Comparison of ENCODE assay signal across 14 cellular contexts in the genomic region with DNA sequence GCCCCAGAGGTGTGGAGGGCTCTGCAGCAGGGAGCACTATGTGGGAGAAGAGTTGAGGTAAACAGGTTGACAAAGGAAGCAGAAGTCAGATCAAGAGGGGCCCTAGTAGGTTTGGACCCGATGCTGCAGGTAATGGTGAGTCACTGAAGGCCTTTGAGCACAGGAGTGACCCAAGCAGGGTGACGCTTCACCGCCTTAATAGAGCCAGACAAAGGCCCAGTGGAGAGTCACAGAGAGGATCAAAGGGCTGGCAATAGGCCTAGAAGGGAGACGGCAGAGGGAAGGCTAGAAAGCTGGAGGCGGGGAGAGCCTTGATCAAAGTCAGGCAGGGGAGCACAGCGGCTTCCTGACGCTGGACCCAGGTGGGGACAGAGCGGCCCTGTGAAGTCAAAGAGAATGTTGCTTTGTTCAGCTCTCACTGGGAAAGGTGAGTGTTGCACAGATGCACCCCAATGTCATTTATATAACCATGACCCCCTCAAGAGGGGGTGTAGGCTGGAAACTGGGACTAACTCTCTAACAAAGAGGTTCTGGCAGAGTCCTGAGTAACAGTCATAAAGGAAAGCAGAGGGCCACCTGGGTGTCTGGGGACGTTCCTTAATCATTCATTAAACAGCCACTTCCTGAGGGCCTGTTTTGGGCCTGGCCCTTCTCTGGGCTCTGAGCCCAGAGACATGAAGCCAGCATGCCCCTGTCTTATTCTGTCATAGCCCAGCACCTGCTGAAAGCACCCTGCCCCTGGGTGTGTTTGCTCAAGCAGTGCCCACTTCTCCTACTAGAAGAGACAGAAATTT. TPM values are rescaled to one million over a fixed set of nuclear protein-coding genes. Genes with fewer than 3 reads are reported as not detected.
DNase-seq lines count a peak whose midpoint lies in the region; ATAC-seq and TF ChIP-seq lines count a peak whose summit lies in the region.
"Had no signal": no experiment of that assay in that cellular context is flagged by ENCODE, and none has a peak within 500 bp of the region (broad histone marks: within the 10 kb centered on the region; RNA-seq: fewer than 3 reads in every experiment).

No MANE protein-coding gene starts in this region.

- CTCF ChIA-PET in WTC11 (lab: Charles Lee): interaction anchor here (9.9 kb wide), 1 partner anchor 132 kb away, joined by 140 read pairs; no protein-coding TSS in a partner anchor

- H3K36me3 Mint-ChIP-seq in WTC11: no peaks in the 10 kb centered on the region
- no peaks in the 10 kb centered on the region for H3K36me3 Mint-ChIP-seq in activated T-cell treated with anti-CD3 and anti-CD28 coated beads, Interleukin-2, amount 50 U/mL, for 72 hours (ENCODE audit: insufficient read depth in 2 of 2)

- no peak overlapping the region for H3K4me3 ChIP-seq in H7 (ENCODE audit: insufficient read depth, low read depth, low read length)
- H3K4me3 ChIP-seq: ascending aorta, SK-N-MC had no signal

- no peak overlapping the region for H3K27ac Mint-ChIP-seq in WTC11
- H3K27ac Mint-ChIP-seq in activated T-cell treated with anti-CD3 and anti-CD28 coated beads, Interleukin-2, amount 50 U/mL, for 72 hours: no peak overlapping the region
- H3K27ac Mint-ChIP-seq: stimulated activated effector memory CD8-positive, alpha-beta T cell treated with anti-CD3 and anti-CD28 coated beads, Interleukin-12 subunit alpha, Interleukin-12 subunit beta, amount 100 ng/mL, for 72 hours had no signal

- no peak overlapping the region for H3K4me3 Mint-ChIP-seq in WTC11
- H3K4me3 Mint-ChIP-seq in activated T-cell treated with anti-CD3 and anti-CD28 coated beads, Interleukin-2, amount 50 U/mL, for 72 hours: no peak overlapping the region
- H3K4me3 Mint-ChIP-seq: stimulated activated effector memory CD8-positive, alpha-beta T cell treated with anti-CD3 and anti-CD28 coated beads, Interleukin-12 subunit alpha, Interleukin-12 subunit beta, amount 100 ng/mL, for 72 hours had no signal

- ATAC-seq in GM18508 (IDR thresholded peaks at IDR 0.05; ENCODE audit: insufficient read depth, unreplicated experiment): peak; percentile 88
- ATAC-seq in GM21576 (IDR thresholded peaks at IDR 0.05; ENCODE audit: unreplicated experiment): peak; percentile 82
- peak; percentile 88 for ATAC-seq in HG03378 (IDR thresholded peaks at IDR 0.05; ENCODE audit: unreplicated experiment)
- peak; percentile 35 for ATAC-seq in WTC11
- no peak for ATAC-seq in activated T-cell treated with anti-CD3 and anti-CD28 coated beads, Interleukin-2, amount 50 U/mL, for 72 hours (replicated peaks in 1 of 2)
- ATAC-seq: stimulated activated effector memory CD8-positive, alpha-beta T cell treated with anti-CD3 and anti-CD28 coated beads, Interleukin-12 subunit alpha, Interleukin-12 subunit beta, amount 100 ng/mL, for 72 hours had no signal

- TF ChIP-seq CTCF in WTC11 (IDR thresholded peaks at IDR 0.05): no peak

- no peaks in the 10 kb centered on the region for H3K36me3 ChIP-seq in H7 (replicated peaks; ENCODE audit: control insufficient read depth, insufficient read depth, low read length)
- H3K36me3 ChIP-seq: ascending aorta had no signal

- POLR2A ChIA-PET in WTC11 (lab: Charles Lee): interaction anchor here (0.6 kb wide), 1 partner anchor 318 kb away, joined by 4 read pairs; no protein-coding TSS in a partner anchor

- H3K27me3 Mint-ChIP-seq in WTC11 (ENCODE audit: low read depth): no peaks in the 10 kb centered on the region; the same call in 1 of the 2 replicates
- no peaks in the 10 kb centered on the region for H3K27me3 Mint-ChIP-seq in activated T-cell treated with anti-CD3 and anti-CD28 coated beads, Interleukin-2, amount 50 U/mL, for 72 hours (ENCODE audit: low read depth)

- H3K4me1 Mint-ChIP-seq in WTC11: peaks cover 20% of the 10 kb centered on the region
- no peaks in the 10 kb centered on the region for H3K4me1 Mint-ChIP-seq in activated T-cell treated with anti-CD3 and anti-CD28 coated beads, Interleukin-2, amount 50 U/mL, for 72 hours (ENCODE audit: low read depth)
- H3K4me1 Mint-ChIP-seq: stimulated activated effector memory CD8-positive, alpha-beta T cell treated with anti-CD3 and anti-CD28 coated beads, Interleukin-12 subunit alpha, Interleukin-12 subunit beta, amount 100 ng/mL, for 72 hours had no signal

- H3K27me3 ChIP-seq in H7 (ENCODE audit: control insufficient read depth, insufficient read depth, low read length): no peaks in the 10 kb centered on the region
- H3K27me3 ChIP-seq: ascending aorta had no signal

- no peaks in the 10 kb centered on the region for H3K9me3 Mint-ChIP-seq in WTC11
- peaks cover 0 to 5% of the 10 kb centered on the region in 2 donors for H3K9me3 Mint-ChIP-seq in activated T-cell treated with anti-CD3 and anti-CD28 coated beads, Interleukin-2, amount 50 U/mL, for 72 hours

- DNase-seq in WTC11 (ENCODE audit: low spot score) (no peak), AG08395 (ENCODE audit: low spot score) (no peak), H7 (no peak), A172 (ENCODE audit: low spot score) (no peak)
- no peak for DNase-seq in activated T-cell treated with anti-CD3 and anti-CD28 coated beads, Interleukin-2, amount 50 U/mL, for 72 hours
- DNase-seq: DMS 273 treated with DMSO at 0.1 percent for 48 hours had no signal

TF ChIP-seq in WTC11, 78 proteins besides CTCF, POLR2A, EP300 and RAD21:
- peak; percentile 57 for TF ChIP-seq GABPB1 (CRISPR knock-in tag; IDR thresholded peaks at IDR 0.05)
- TF ChIP-seq TCF7 (CRISPR knock-in tag; IDR thresholded peaks at IDR 0.05; ENCODE audit: low read depth): no peak
- TF ChIP-seq CREM (CRISPR knock-in tag; IDR thresholded peaks at IDR 0.05): no peak
- no peak for TF ChIP-seq ZNF423 (CRISPR knock-in tag; IDR thresholded peaks at IDR 0.05)
- no peak for TF ChIP-seq CDX4 (CRISPR knock-in tag; IDR thresholded peaks at IDR 0.05; ENCODE audit: borderline replicate concordance)
- no peak for TF ChIP-seq SOX15 (CRISPR knock-in tag; IDR thresholded peaks at IDR 0.05)
- TF ChIP-seq NR1H2 (CRISPR knock-in tag; IDR thresholded peaks at IDR 0.05): no peak
- no peak for TF ChIP-seq RORB (CRISPR knock-in tag; IDR thresholded peaks at IDR 0.05)

RNA-seq across cellular contexts. Expression of gene CPLX2, which starts 9.8 kb away (rescaled TPM):
- 0.92 to 3.0 TPM (median 1.3 TPM) in 3 replicates for total RNA-seq in WTC11 (2021)
- not detected for total RNA-seq in activated T-cell treated with anti-CD3 and anti-CD28 coated beads, Interleukin-2, amount 50 U/mL, for 72 hours
- 0.59 and 1.2 TPM in 2 replicates for total RNA-seq in H7 (2014; rRNA removed; shearing (Covaris generic))
- not detected in 2 replicates for total RNA-seq in A172 (2014; rRNA removed; shearing (Covaris generic))
- total RNA-seq: activated CD8-positive, alpha-beta memory T cell treated with anti-CD3 and anti-CD28 coated beads for 36 hours; ascending aorta; HT1080 had no signal

Comparison
In these comparisons a context has a peak if more than half of its experiments do, and no peak if none do; other contexts are left out.
1. ATAC-seq: peak in GM18508 (single experiment), GM21576 (single experiment), HG03378 (single experiment) and WTC11 (single experiment); none in activated T-cell treated with anti-CD3 and anti-CD28 coated beads, Interleukin-2, amount 50 U/mL, for 72 hours (0 of 2).